In genomic region chr18:26656944-26657536, GRCh38 we compare ENCODE assay signal across 8 cellular contexts.
A peak's percentile ranks its signal among the peaks of the same experiment; 100 is the strongest.
DNase-seq lines count a peak whose midpoint lies in the region; ATAC-seq and TF ChIP-seq lines count a peak whose summit lies in the region.

No MANE protein-coding gene starts in this region.

- peak overlapping the region; percentile 81 for H3K4me3 ChIP-seq in ACC112 (ENCODE audit: low read depth, low read length)
- H3K4me3 ChIP-seq in left ventricle myocardium inferior = peak overlapping the region; percentile 78
- peak overlapping the region; percentile 77 for H3K4me3 ChIP-seq in ovary

- 0% methylated on average over 27 to 52 of the region's 52 CpGs for WGBS in ovary, 3 donors

- TF ChIP-seq CTCF in GM12872 (IDR thresholded peaks at IDR 0.05; ENCODE audit: insufficient read depth, low read depth, low read length) (peak; percentile 25; the same call in 1 of the 3 replicates), left ventricle myocardium inferior (IDR thresholded peaks at IDR 0.05; ENCODE audit: borderline replicate concordance) (peak; percentile 63), ovary (IDR thresholded peaks at IDR 0.05) (peak in 1 of 3 donors; percentile 28)

- TF ChIP-seq EP300 in ovary (IDR thresholded peaks at IDR 0.05) = no peak

- H3K27me3 ChIP-seq in ACC112 (ENCODE audit: insufficient read depth, low read length) (peaks cover 93% of the 10 kb centered on the region), left ventricle myocardium inferior (ENCODE audit: low read depth) (peaks cover 28% of the 10 kb centered on the region), ovary (no peaks in the 10 kb centered on the region)

- intact Hi-C loops in left ventricle myocardium inferior (cut with micrococcal nuclease) (no loop called here), ovary (cut with DNase I) (loop anchor here in 2 of 4 donors (10.0 kb wide), 2 partner anchors 102 to 112 kb away; partner anchors contain the start of gene KCTD1 (in 1 of the 2))

- DNase-seq in NCI-H69 (lab: John Stamatoyannopoulos, UW) = peak; percentile 77
- DNase-seq in amniotic stem cell (lab: John Stamatoyannopoulos, UW) = peak; percentile 17
- DNase-seq in left ventricle myocardium inferior = peak; percentile 83
- peak; percentile 75 to 88 (median 83) for DNase-seq in ovary

- H3K27ac ChIP-seq in ACC112 (ENCODE audit: low read depth, low read length) (no peak overlapping the region), left ventricle myocardium inferior (replicated peaks) (peak overlapping the region; percentile 92), ovary (peak overlapping the region; percentile 93 to 99)

- TF ChIP-seq POLR2A in ovary (IDR thresholded peaks at IDR 0.05) = no peak

- H3K36me3 ChIP-seq in ACC112 (ENCODE audit: insufficient read depth, low read length) (no peaks in the 10 kb centered on the region), left ventricle myocardium inferior (no peaks in the 10 kb centered on the region), ovary (no peaks in the 10 kb centered on the region)

- peak overlapping the region; percentile 66 for H2AFZ ChIP-seq in ACC112 (ENCODE audit: low read length, unreplicated experiment)

- ATAC-seq in HG03025 (IDR thresholded peaks at IDR 0.05; ENCODE audit: low FRiP score, unreplicated experiment) (peak; percentile 71), GM18870 (IDR thresholded peaks at IDR 0.05; ENCODE audit: unreplicated experiment) (no peak)

- H3K4me1 ChIP-seq in ACC112 (ENCODE audit: control insufficient read depth, insufficient read depth, low read length, unreplicated experiment) (no peaks in the 10 kb centered on the region), left ventricle myocardium inferior (peaks cover 36% of the 10 kb centered on the region), ovary (ENCODE audit: insufficient read depth) (peaks cover 3% of the 10 kb centered on the region)

- no peaks in the 10 kb centered on the region for H3K79me2 ChIP-seq in ACC112 (ENCODE audit: control insufficient read depth, insufficient read depth, low read length, unreplicated experiment)

- H3K9me3 ChIP-seq in left ventricle myocardium inferior (replicated peaks) (no peaks in the 10 kb centered on the region), ovary (no peaks in the 10 kb centered on the region)

Comparison
In these comparisons a context has a peak if more than half of its experiments do, and no peak if none do; other contexts are left out.
1. DNase-seq: peak in every context shown above with its lines; median percentile 83 in left ventricle myocardium inferior; 83 in ovary; 77 in NCI-H69; 17 in amniotic stem cell.